Comparison of ENCODE assay signal across 26 cellular contexts in the genomic region with DNA sequence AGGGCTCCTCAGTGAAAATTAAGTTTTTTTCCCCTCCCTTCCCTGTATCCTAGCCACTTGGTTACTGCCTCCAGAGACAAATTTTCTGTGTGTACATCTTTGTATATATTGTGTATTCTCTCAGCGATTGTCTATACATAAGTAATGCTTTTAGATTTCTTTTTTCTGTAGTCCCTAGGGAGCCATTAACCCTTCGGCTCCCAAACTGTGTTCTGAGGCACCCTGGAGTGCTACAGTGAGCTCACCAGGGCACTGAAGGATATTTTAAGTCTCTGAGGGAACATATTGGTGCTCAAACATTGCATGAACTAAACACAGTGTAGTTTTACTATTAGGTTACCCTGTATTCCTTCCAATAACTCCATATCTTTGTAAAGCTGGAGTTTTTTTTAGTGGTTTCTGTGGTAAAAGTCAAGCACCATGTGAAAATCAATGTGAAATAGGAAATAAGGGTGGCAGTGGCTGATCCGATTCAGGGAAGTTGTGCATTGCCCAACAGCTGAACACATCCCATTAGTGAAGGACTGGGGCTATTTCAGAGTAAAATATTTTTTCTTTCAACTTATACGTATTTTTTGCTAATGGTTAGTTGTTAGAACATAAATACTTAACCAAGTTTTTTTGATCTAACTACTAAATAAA. TPM values are rescaled to one million over a fixed set of nuclear protein-coding genes. Genes with fewer than 3 reads are reported as not detected.
DNase-seq lines count a peak whose midpoint lies in the region; ATAC-seq and TF ChIP-seq lines count a peak whose summit lies in the region.
"Had no signal": no experiment of that assay in that cellular context is flagged by ENCODE, and none has a peak within 500 bp of the region (broad histone marks: within the 10 kb centered on the region; RNA-seq: fewer than 3 reads in every experiment).

No MANE protein-coding gene starts in this region.

- H3K9me2 ChIP-seq in OCI-LY7 (ENCODE audit: insufficient read depth, low read length) = no peaks in the 10 kb centered on the region

- H3K79me2 ChIP-seq in OCI-LY7 (ENCODE audit: insufficient read depth, low read depth, low read length) = 0 out of 2 replicates have a peak, but pooled peaks cover 5% of the 10 kb centered on the region

- peak overlapping the region; percentile 56 for H3K27ac ChIP-seq in psoas muscle
- no peak overlapping the region for H3K27ac ChIP-seq in OCI-LY7 (ENCODE audit: low read depth, low read length, poor library complexity, severe bottlenecking)
- H3K27ac ChIP-seq: epithelial cell of prostate, thyroid gland had no signal

- H3K27ac Mint-ChIP-seq in WTC11 = peak overlapping the region; percentile 54
- H3K27ac Mint-ChIP-seq: activated CD4-positive, alpha-beta T cell treated with anti-CD3 and anti-CD28 coated beads, Interleukin-2, amount 10 ng/mL, durations not matched to agents 24 days and 14 days; activated naive CD8-positive, alpha-beta T cell treated with anti-CD3 and anti-CD28 coated beads for 36 hours; mesothelial cell of epicardium had no signal

- DNase-seq in GF-D8 (lab: John Stamatoyannopoulos, UW) = peak; percentile 71
- peak; percentile 77 for DNase-seq in NOMO-1 treated with DMSO at 0.1 percent for 48 hours (lab: John Stamatoyannopoulos, UW; ENCODE audit: unreplicated experiment)
- DNase-seq in WTC11 (ENCODE audit: low spot score) = no peak
- DNase-seq in psoas muscle = no peak
- DNase-seq in OCI-LY7 (ENCODE audit: low spot score) = no peak
- DNase-seq in NAMALWA (ENCODE audit: low spot score) = no peak
- DNase-seq: activated CD4-positive, alpha-beta T cell treated with anti-CD3 and anti-CD28 coated beads, Interleukin-2, amount 10 ng/mL, durations not matched to agents 24 days and 14 days; activated naive CD8-positive, alpha-beta T cell treated with anti-CD3 and anti-CD28 coated beads for 36 hours; aorta; Caco-2; DMS53; effector CD8-positive, alpha-beta T cell; glutamatergic neuron; H7; Karpas-422; naive B cell; NCI-H1092; NCI-H187; occipital lobe; Right ventricle myocardium superior; stimulated activated CD4-positive, alpha-beta T cell treated with anti-CD3 and anti-CD28 coated beads, Interleukin-4, amount 100 ng/mL, for 24 hours; T1000; thyroid gland had no signal

- H3K4me1 ChIP-seq in psoas muscle = peaks cover 42% of the 10 kb centered on the region
- peaks cover 4% of the 10 kb centered on the region for H3K4me1 ChIP-seq in OCI-LY7 (ENCODE audit: insufficient read depth, low read length, poor library complexity, severe bottlenecking)
- H3K4me1 ChIP-seq: Caco-2, thyroid gland had no signal

- 78 to 84% (median 78%) methylated on average over 4 of the region's 4 CpGs for WGBS in psoas muscle, 3 donors

- H3K4me3 ChIP-seq in psoas muscle (no peak overlapping the region), OCI-LY7 (ENCODE audit: low read depth, low read length, poor library complexity, severe bottlenecking) (no peak overlapping the region)
- H3K4me3 ChIP-seq: thyroid gland had no signal

- H3K9me3 ChIP-seq in psoas muscle (no peaks in the 10 kb centered on the region), OCI-LY7 (ENCODE audit: low read length) (no peaks in the 10 kb centered on the region)
- H3K9me3 ChIP-seq: Caco-2, thyroid gland had no signal

- no TSS peak for BruUV-seq in OCI-LY7 (replicated peaks; lab: Mats Ljungman, UMichigan)

- H3K27me3 Mint-ChIP-seq in WTC11 (ENCODE audit: low read depth) = no peaks in the 10 kb centered on the region
- H3K27me3 Mint-ChIP-seq: activated CD4-positive, alpha-beta T cell treated with anti-CD3 and anti-CD28 coated beads, Interleukin-2, amount 10 ng/mL, durations not matched to agents 24 days and 14 days; activated naive CD8-positive, alpha-beta T cell treated with anti-CD3 and anti-CD28 coated beads for 36 hours; naive B cell had no signal

- no peaks in the 10 kb centered on the region for H3K9me3 Mint-ChIP-seq in WTC11
- H3K9me3 Mint-ChIP-seq: activated CD4-positive, alpha-beta T cell treated with anti-CD3 and anti-CD28 coated beads, Interleukin-2, amount 10 ng/mL, durations not matched to agents 24 days and 14 days; activated naive CD8-positive, alpha-beta T cell treated with anti-CD3 and anti-CD28 coated beads for 36 hours; naive B cell had no signal

- H3K36me3 Mint-ChIP-seq in WTC11 = peaks cover 14% of the 10 kb centered on the region

- H3K27me3 ChIP-seq in psoas muscle (ENCODE audit: insufficient read depth in 3 of 3, low read length in 2 of 3) = no peaks in the 10 kb centered on the region
- H3K27me3 ChIP-seq: thyroid gland had no signal

- intact Hi-C loops in psoas muscle (cut with DNase I) = no loop called here
- intact Hi-C loops in OCI-LY7 (cut with micrococcal nuclease; ENCODE audit: unreplicated experiment) = no loop called here

- H3K4me1 Mint-ChIP-seq in WTC11 = peaks cover 20% of the 10 kb centered on the region
- H3K4me1 Mint-ChIP-seq: activated CD4-positive, alpha-beta T cell treated with anti-CD3 and anti-CD28 coated beads, Interleukin-2, amount 10 ng/mL, durations not matched to agents 24 days and 14 days; mesothelial cell of epicardium had no signal

- no peak overlapping the region for H3K4me2 ChIP-seq in OCI-LY7 (ENCODE audit: low read length)

- POLR2A ChIA-PET in WTC11 (lab: Charles Lee) (no interaction called here), OCI-LY7 (lab: Charles Lee) (interaction anchor here (1.2 kb wide), 2 partner anchors 9 to 11 kb away, joined by 4 to 6 read pairs; no protein-coding TSS in a partner anchor)

- CTCF ChIA-PET in WTC11 (lab: Charles Lee) (interaction anchor here (0.7 to 1.2 kb wide), 2 partner anchors 46 to 262 kb away, joined by 3 to 7 read pairs; no protein-coding TSS in a partner anchor), OCI-LY7 (lab: Charles Lee; ENCODE audit: unreplicated experiment) (no interaction called here)

- TF ChIP-seq CTCF in WTC11 (IDR thresholded peaks at IDR 0.05) (no peak), psoas muscle (IDR thresholded peaks at IDR 0.05) (no peak), OCI-LY7 (conservative IDR thresholded peaks at IDR 0.05; ENCODE audit: low read length) (no peak)

- H4K20me1 ChIP-seq in OCI-LY7 (ENCODE audit: insufficient read depth, low read length) = no peaks in the 10 kb centered on the region; the same call in 1 of the 2 replicates

- ATAC-seq in WTC11 (no peak), psoas muscle (peak in 3 of 4 donors; percentile 15 to 42 (median 37)), HG03280 (IDR thresholded peaks at IDR 0.05; ENCODE audit: unreplicated experiment) (no peak)

- no peak overlapping the region for H2AFZ ChIP-seq in OCI-LY7 (ENCODE audit: low read length)

- H3K36me3 ChIP-seq in psoas muscle (ENCODE audit: insufficient read depth in 1 of 2, low read depth in 1 of 2) (peaks cover 0 to 15% of the 10 kb centered on the region in 2 donors), OCI-LY7 (ENCODE audit: insufficient read depth, low read length) (peaks cover 42% of the 10 kb centered on the region)
- H3K36me3 ChIP-seq: thyroid gland had no signal

- H3K4me3 Mint-ChIP-seq in WTC11 = no peak overlapping the region
- H3K4me3 Mint-ChIP-seq: activated CD4-positive, alpha-beta T cell treated with anti-CD3 and anti-CD28 coated beads, Interleukin-2, amount 10 ng/mL, durations not matched to agents 24 days and 14 days; activated naive CD8-positive, alpha-beta T cell treated with anti-CD3 and anti-CD28 coated beads for 36 hours; mesothelial cell of epicardium; naive B cell had no signal

TF ChIP-seq in WTC11, 78 proteins besides CTCF, POLR2A, EP300 and RAD21:
- no peak for TF ChIP-seq ATF6 (CRISPR knock-in tag; IDR thresholded peaks at IDR 0.05)
- TF ChIP-seq ZNF396 (CRISPR knock-in tag; IDR thresholded peaks at IDR 0.05; ENCODE audit: borderline replicate concordance) = no peak
- TF ChIP-seq SOX15 (CRISPR knock-in tag; IDR thresholded peaks at IDR 0.05) = no peak
TF ChIP-seq in WTC11: peak in this region for 0.

RNA-seq across cellular contexts. Expression of gene USP13, which starts 43.0 kb away (rescaled TPM):
- total RNA-seq in WTC11 (2021) (24.8 to 27.2 TPM (median 26.8 TPM) in 3 replicates), psoas muscle (100 to 1,000 TPM; 175 to 324 (median 269) TPM), OCI-LY7 (2022) (49.7 and 55.2 TPM in 2 replicates)
- 10 to 100 TPM; 16.1 to 96.0 (median 86.2) TPM for polyA plus RNA-seq in psoas muscle
- total RNA-seq in OCI-LY7 (2014; rRNA removed; shearing (Covaris generic)) = 23.7 and 25.8 TPM in 2 replicates

Comparison
In these comparisons a context has a peak if more than half of its experiments do, and no peak if none do; other contexts are left out.
1. DNase-seq: peak in GF-D8 (single experiment) and NOMO-1 treated with DMSO at 0.1 percent for 48 hours (single experiment); none in WTC11 (single experiment), psoas muscle (0 of 2), OCI-LY7 (single experiment) and NAMALWA (single experiment).
2. ATAC-seq: peak in psoas muscle (3 of 4); none in WTC11 (single experiment) and HG03280 (single experiment).